1 cellular context compared by ENCODE assay signal in genomic region chr22:36481393-36482168, GRCh38.
TF ChIP-seq lines count a peak whose summit lies in the region.

TSS of gene TXN2 (minus strand) at chr22:36481640. CDS start at chr22:36480837, 803 bp downstream.

TF ChIP-seq in K562, 482 proteins besides CTCF, POLR2A, EP300 and RAD21 (continued from another document and continues in another):
- TF ChIP-seq, protein P1, sequence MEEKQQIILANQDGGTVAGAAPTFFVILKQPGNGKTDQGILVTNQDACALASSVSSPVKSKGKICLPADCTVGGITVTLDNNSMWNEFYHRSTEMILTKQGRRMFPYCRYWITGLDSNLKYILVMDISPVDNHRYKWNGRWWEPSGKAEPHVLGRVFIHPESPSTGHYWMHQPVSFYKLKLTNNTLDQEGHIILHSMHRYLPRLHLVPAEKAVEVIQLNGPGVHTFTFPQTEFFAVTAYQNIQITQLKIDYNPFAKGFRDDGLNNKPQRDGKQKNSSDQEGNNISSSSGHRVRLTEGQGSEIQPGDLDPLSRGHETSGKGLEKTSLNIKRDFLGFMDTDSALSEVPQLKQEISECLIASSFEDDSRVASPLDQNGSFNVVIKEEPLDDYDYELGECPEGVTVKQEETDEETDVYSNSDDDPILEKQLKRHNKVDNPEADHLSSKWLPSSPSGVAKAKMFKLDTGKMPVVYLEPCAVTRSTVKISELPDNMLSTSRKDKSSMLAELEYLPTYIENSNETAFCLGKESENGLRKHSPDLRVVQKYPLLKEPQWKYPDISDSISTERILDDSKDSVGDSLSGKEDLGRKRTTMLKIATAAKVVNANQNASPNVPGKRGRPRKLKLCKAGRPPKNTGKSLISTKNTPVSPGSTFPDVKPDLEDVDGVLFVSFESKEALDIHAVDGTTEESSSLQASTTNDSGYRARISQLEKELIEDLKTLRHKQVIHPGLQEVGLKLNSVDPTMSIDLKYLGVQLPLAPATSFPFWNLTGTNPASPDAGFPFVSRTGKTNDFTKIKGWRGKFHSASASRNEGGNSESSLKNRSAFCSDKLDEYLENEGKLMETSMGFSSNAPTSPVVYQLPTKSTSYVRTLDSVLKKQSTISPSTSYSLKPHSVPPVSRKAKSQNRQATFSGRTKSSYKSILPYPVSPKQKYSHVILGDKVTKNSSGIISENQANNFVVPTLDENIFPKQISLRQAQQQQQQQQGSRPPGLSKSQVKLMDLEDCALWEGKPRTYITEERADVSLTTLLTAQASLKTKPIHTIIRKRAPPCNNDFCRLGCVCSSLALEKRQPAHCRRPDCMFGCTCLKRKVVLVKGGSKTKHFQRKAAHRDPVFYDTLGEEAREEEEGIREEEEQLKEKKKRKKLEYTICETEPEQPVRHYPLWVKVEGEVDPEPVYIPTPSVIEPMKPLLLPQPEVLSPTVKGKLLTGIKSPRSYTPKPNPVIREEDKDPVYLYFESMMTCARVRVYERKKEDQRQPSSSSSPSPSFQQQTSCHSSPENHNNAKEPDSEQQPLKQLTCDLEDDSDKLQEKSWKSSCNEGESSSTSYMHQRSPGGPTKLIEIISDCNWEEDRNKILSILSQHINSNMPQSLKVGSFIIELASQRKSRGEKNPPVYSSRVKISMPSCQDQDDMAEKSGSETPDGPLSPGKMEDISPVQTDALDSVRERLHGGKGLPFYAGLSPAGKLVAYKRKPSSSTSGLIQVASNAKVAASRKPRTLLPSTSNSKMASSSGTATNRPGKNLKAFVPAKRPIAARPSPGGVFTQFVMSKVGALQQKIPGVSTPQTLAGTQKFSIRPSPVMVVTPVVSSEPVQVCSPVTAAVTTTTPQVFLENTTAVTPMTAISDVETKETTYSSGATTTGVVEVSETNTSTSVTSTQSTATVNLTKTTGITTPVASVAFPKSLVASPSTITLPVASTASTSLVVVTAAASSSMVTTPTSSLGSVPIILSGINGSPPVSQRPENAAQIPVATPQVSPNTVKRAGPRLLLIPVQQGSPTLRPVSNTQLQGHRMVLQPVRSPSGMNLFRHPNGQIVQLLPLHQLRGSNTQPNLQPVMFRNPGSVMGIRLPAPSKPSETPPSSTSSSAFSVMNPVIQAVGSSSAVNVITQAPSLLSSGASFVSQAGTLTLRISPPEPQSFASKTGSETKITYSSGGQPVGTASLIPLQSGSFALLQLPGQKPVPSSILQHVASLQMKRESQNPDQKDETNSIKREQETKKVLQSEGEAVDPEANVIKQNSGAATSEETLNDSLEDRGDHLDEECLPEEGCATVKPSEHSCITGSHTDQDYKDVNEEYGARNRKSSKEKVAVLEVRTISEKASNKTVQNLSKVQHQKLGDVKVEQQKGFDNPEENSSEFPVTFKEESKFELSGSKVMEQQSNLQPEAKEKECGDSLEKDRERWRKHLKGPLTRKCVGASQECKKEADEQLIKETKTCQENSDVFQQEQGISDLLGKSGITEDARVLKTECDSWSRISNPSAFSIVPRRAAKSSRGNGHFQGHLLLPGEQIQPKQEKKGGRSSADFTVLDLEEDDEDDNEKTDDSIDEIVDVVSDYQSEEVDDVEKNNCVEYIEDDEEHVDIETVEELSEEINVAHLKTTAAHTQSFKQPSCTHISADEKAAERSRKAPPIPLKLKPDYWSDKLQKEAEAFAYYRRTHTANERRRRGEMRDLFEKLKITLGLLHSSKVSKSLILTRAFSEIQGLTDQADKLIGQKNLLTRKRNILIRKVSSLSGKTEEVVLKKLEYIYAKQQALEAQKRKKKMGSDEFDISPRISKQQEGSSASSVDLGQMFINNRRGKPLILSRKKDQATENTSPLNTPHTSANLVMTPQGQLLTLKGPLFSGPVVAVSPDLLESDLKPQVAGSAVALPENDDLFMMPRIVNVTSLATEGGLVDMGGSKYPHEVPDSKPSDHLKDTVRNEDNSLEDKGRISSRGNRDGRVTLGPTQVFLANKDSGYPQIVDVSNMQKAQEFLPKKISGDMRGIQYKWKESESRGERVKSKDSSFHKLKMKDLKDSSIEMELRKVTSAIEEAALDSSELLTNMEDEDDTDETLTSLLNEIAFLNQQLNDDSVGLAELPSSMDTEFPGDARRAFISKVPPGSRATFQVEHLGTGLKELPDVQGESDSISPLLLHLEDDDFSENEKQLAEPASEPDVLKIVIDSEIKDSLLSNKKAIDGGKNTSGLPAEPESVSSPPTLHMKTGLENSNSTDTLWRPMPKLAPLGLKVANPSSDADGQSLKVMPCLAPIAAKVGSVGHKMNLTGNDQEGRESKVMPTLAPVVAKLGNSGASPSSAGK (IDR thresholded peaks at IDR 0.05): no peak
- TF ChIP-seq CTBP1 (IDR thresholded peaks at IDR 0.05; ENCODE audit: borderline replicate concordance): 0 out of 2 replicates have a peak, but pooled peaks have one; percentile 43
- TF ChIP-seq NCOA1 (IDR thresholded peaks at IDR 0.05; ENCODE audit: low read depth): peak; percentile 70; the same call in 1 of the 2 replicates
- TF ChIP-seq ZNF780A (CRISPR knock-in tag; IDR thresholded peaks at IDR 0.05): no peak
- TF ChIP-seq PCBP1 (IDR thresholded peaks at IDR 0.05; ENCODE audit: low read depth, low read length, poor library complexity, severe bottlenecking): no peak
- TF ChIP-seq FOXJ2 (tag; IDR thresholded peaks at IDR 0.05): 0 out of 2 replicates have a peak, but pooled peaks have one; percentile 20
- TF ChIP-seq ZNF695 (CRISPR knock-in tag; IDR thresholded peaks at IDR 0.05): no peak
- TF ChIP-seq, protein P2, sequence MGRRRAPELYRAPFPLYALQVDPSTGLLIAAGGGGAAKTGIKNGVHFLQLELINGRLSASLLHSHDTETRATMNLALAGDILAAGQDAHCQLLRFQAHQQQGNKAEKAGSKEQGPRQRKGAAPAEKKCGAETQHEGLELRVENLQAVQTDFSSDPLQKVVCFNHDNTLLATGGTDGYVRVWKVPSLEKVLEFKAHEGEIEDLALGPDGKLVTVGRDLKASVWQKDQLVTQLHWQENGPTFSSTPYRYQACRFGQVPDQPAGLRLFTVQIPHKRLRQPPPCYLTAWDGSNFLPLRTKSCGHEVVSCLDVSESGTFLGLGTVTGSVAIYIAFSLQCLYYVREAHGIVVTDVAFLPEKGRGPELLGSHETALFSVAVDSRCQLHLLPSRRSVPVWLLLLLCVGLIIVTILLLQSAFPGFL (CRISPR knock-in tag; IDR thresholded peaks at IDR 0.05): no peak
- TF ChIP-seq MYNN (IDR thresholded peaks at IDR 0.05): no peak
- no peak for TF ChIP-seq MYNN (CRISPR knock-in tag; IDR thresholded peaks at IDR 0.05)
- no peak for TF ChIP-seq THRAP3 (IDR thresholded peaks at IDR 0.05; ENCODE audit: borderline replicate concordance)
- peak; percentile 67 for TF ChIP-seq TBP (optimal IDR thresholded peaks at IDR 0.05; ENCODE audit: low read depth, low read length)
- TF ChIP-seq, protein P3, sequence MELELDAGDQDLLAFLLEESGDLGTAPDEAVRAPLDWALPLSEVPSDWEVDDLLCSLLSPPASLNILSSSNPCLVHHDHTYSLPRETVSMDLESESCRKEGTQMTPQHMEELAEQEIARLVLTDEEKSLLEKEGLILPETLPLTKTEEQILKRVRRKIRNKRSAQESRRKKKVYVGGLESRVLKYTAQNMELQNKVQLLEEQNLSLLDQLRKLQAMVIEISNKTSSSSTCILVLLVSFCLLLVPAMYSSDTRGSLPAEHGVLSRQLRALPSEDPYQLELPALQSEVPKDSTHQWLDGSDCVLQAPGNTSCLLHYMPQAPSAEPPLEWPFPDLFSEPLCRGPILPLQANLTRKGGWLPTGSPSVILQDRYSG (tag; conservative IDR thresholded peaks at IDR 0.05; ENCODE audit: low read depth): no peak
- TF ChIP-seq TRIM25 (IDR thresholded peaks at IDR 0.05; ENCODE audit: borderline replicate concordance): no peak
- TF ChIP-seq ZKSCAN1 (IDR thresholded peaks at IDR 0.05; ENCODE audit: low read depth, low read length): 0 out of 2 replicates have a peak, but pooled peaks have one; percentile 13
- TF ChIP-seq TEAD1 (CRISPR knock-in tag; IDR thresholded peaks at IDR 0.05): 0 out of 4 replicates have a peak, but pooled peaks have one; percentile 21 to 28
- no peak for TF ChIP-seq ZNF232 (CRISPR knock-in tag; IDR thresholded peaks at IDR 0.05)
- peak; percentile 70 for TF ChIP-seq TAF9B (IDR thresholded peaks at IDR 0.05; ENCODE audit: partially characterized antibody)
- no peak for TF ChIP-seq XRCC5 (IDR thresholded peaks at IDR 0.05; ENCODE audit: low read depth, low read length)
- no peak for TF ChIP-seq ZNF175 (CRISPR knock-in tag; IDR thresholded peaks at IDR 0.05; ENCODE audit: low read depth)
- TF ChIP-seq CBFB (CRISPR knock-in tag; IDR thresholded peaks at IDR 0.05): no peak
- TF ChIP-seq E2F4 (CRISPR knock-in tag; IDR thresholded peaks at IDR 0.05; ENCODE audit: low read depth): no peak
- no peak for TF ChIP-seq GABPB2 (CRISPR knock-in tag; conservative IDR thresholded peaks at IDR 0.05)
- TF ChIP-seq, protein P4, sequence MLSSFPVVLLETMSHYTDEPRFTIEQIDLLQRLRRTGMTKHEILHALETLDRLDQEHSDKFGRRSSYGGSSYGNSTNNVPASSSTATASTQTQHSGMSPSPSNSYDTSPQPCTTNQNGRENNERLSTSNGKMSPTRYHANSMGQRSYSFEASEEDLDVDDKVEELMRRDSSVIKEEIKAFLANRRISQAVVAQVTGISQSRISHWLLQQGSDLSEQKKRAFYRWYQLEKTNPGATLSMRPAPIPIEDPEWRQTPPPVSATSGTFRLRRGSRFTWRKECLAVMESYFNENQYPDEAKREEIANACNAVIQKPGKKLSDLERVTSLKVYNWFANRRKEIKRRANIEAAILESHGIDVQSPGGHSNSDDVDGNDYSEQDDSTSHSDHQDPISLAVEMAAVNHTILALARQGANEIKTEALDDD (IDR thresholded peaks at IDR 0.05): no peak
- no peak for TF ChIP-seq KHSRP (IDR thresholded peaks at IDR 0.05)
- no peak for TF ChIP-seq ARID2 (IDR thresholded peaks at IDR 0.05)
- peak; percentile 95 for TF ChIP-seq GABPB1 (CRISPR knock-in tag; IDR thresholded peaks at IDR 0.05)
- TF ChIP-seq, protein P5, sequence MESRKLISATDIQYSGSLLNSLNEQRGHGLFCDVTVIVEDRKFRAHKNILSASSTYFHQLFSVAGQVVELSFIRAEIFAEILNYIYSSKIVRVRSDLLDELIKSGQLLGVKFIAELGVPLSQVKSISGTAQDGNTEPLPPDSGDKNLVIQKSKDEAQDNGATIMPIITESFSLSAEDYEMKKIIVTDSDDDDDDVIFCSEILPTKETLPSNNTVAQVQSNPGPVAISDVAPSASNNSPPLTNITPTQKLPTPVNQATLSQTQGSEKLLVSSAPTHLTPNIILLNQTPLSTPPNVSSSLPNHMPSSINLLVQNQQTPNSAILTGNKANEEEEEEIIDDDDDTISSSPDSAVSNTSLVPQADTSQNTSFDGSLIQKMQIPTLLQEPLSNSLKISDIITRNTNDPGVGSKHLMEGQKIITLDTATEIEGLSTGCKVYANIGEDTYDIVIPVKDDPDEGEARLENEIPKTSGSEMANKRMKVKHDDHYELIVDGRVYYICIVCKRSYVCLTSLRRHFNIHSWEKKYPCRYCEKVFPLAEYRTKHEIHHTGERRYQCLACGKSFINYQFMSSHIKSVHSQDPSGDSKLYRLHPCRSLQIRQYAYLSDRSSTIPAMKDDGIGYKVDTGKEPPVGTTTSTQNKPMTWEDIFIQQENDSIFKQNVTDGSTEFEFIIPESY (CRISPR knock-in tag; IDR thresholded peaks at IDR 0.05): no peak
- no peak for TF ChIP-seq MTA2 (IDR thresholded peaks at IDR 0.05; ENCODE audit: low read depth)
- TF ChIP-seq NFYB (IDR thresholded peaks at IDR 0.05; ENCODE audit: extremely low read depth, insufficient read length): peak; percentile 35
- no peak for TF ChIP-seq MBD1 (CRISPR knock-in tag; IDR thresholded peaks at IDR 0.05)
- TF ChIP-seq, protein P6, sequence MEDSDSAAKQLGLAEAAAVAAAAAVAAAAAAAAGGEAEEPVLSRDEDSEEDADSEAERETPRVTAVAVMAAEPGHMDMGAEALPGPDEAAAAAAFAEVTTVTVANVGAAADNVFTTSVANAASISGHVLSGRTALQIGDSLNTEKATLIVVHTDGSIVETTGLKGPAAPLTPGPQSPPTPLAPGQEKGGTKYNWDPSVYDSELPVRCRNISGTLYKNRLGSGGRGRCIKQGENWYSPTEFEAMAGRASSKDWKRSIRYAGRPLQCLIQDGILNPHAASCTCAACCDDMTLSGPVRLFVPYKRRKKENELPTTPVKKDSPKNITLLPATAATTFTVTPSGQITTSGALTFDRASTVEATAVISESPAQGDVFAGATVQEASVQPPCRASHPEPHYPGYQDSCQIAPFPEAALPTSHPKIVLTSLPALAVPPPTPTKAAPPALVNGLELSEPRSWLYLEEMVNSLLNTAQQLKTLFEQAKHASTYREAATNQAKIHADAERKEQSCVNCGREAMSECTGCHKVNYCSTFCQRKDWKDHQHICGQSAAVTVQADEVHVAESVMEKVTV (CRISPR knock-in tag; IDR thresholded peaks at IDR 0.05): no peak
